8 cellular contexts compared by ENCODE assay signal in genomic region chr1:174982971-174983689, GRCh38. TPM values are rescaled to one million over a fixed set of nuclear protein-coding genes. Genes with fewer than 3 reads are reported as not detected.
DNase-seq lines count a peak whose midpoint lies in the region; ATAC-seq and TF ChIP-seq lines count a peak whose summit lies in the region.

No MANE protein-coding gene starts in this region.

- H3K4me3 ChIP-seq in H7 (ENCODE audit: insufficient read depth, low read depth, low read length) (no peak overlapping the region), Peyer's patch (no peak overlapping the region), dorsolateral prefrontal cortex (no peak overlapping the region)

- peaks cover 12% of the 10 kb centered on the region for H3K36me3 ChIP-seq in H7 (replicated peaks; ENCODE audit: control insufficient read depth, insufficient read depth, low read length)
- peaks cover 0 to 49% (median 0%) of the 10 kb centered on the region in 3 donors for H3K36me3 ChIP-seq in Peyer's patch

- peak; percentile 13 for DNase-seq in NCI-H146 (lab: John Stamatoyannopoulos, UW)
- DNase-seq in NCI-H146 treated with DMSO at 0.1 percent for 48 hours (lab: John Stamatoyannopoulos, UW; ENCODE audit: unreplicated experiment), result no peak
- DNase-seq in H7, result peak; percentile 29
- DNase-seq in Peyer's patch, result no peak
- peak in 1 of 10 donors; percentile 46 for DNase-seq in dorsolateral prefrontal cortex
- no peak for DNase-seq in NCI-H2029 (lab: John Stamatoyannopoulos, UW)

- H3K27ac ChIP-seq in Peyer's patch (no peak overlapping the region), dorsolateral prefrontal cortex (peak overlapping the region in 15 of 59 donors; percentile 1 to 70 (median 22))

- peak; percentile 42 to 79 (median 74) for TF ChIP-seq CTCF in Peyer's patch (IDR thresholded peaks at IDR 0.05)
- TF ChIP-seq CTCF in dorsolateral prefrontal cortex (IDR thresholded peaks at IDR 0.05 in 54 of 56, conservative IDR thresholded peaks at IDR 0.05 in 2 of 56; ENCODE audit: low read depth in 1 of 56, partially characterized antibody in 56 of 56), result peak; percentile 67 to 89 (median 80)
- TF ChIP-seq CTCF in nephron (IDR thresholded peaks at IDR 0.05; ENCODE audit: unreplicated experiment in 3 of 3), result peak; percentile 53 to 72 (median 66)

- H3K27me3 ChIP-seq in H7 (ENCODE audit: control insufficient read depth, insufficient read depth, low read length) (no peaks in the 10 kb centered on the region), Peyer's patch (no peaks in the 10 kb centered on the region), dorsolateral prefrontal cortex (no peaks in the 10 kb centered on the region)

- no peaks in the 10 kb centered on the region for H3K9me3 Mint-ChIP-seq in nephron

- no peaks in the 10 kb centered on the region for H3K4me1 Mint-ChIP-seq in nephron

- H3K27me3 Mint-ChIP-seq in nephron (ENCODE audit: low read depth), result no peaks in the 10 kb centered on the region

- no peak overlapping the region for H3K27ac Mint-ChIP-seq in nephron

- no peak for TF ChIP-seq POLR2A in Peyer's patch (IDR thresholded peaks at IDR 0.05)

- H3K36me3 Mint-ChIP-seq in nephron (ENCODE audit: low read depth), result peaks cover 3% of the 10 kb centered on the region

- H3K9me3 ChIP-seq in Peyer's patch, result no peaks in the 10 kb centered on the region

- H3K4me3 Mint-ChIP-seq in nephron, result no peak overlapping the region

- H3K4me1 ChIP-seq in Peyer's patch, result no peaks in the 10 kb centered on the region

- ATAC-seq in GM21528 (IDR thresholded peaks at IDR 0.05; ENCODE audit: low FRiP score, unreplicated experiment), result no peak

- intact Hi-C loops in dorsolateral prefrontal cortex (cut with DNase I), result loop anchor here in 1 of 2 donors (5.0 kb wide), 2 partner anchors 186 to 211 kb away; no protein-coding TSS in a partner anchor

RNA-seq across cellular contexts. Expression of gene CACYBP, which starts 16.6 kb away (rescaled TPM):
- 220 and 265 TPM in 2 replicates for total RNA-seq in H7 (2014; rRNA removed; shearing (Covaris generic))
- total RNA-seq in Peyer's patch (100 to 1,000 TPM in 2 of 4 donors, 10 to 100 TPM in 2; 15.3 to 139 (median 89.6) TPM), dorsolateral prefrontal cortex (100 to 1,000 TPM in 118 of 120 experiments, 10 to 100 TPM in 2; 71.5 to 387 (median 202) TPM)

RNA-seq across cellular contexts. Expression of gene MRPS14, which starts 40.1 kb away (rescaled TPM):
- total RNA-seq in H7 (2014; rRNA removed; shearing (Covaris generic)), result 39.5 and 46.4 TPM in 2 replicates
- total RNA-seq in Peyer's patch, result 10 to 100 TPM; 12.0 to 21.5 (median 15.8) TPM
- 10 to 100 TPM; 23.2 to 47.2 (median 33.2) TPM for total RNA-seq in dorsolateral prefrontal cortex

Comparison
In these comparisons a context has a peak if more than half of its experiments do, and no peak if none do; other contexts are left out.
1. DNase-seq: peak in NCI-H146 (single experiment) and H7 (single experiment); none in NCI-H146 treated with DMSO at 0.1 percent for 48 hours (single experiment), Peyer's patch (0 of 3) and NCI-H2029 (single experiment).
2. Peak in every context shown above with its lines, with median percentiles within 50 percentile points of each other: CTCF ChIP-seq.